ENCODE assay signal across 34 cellular contexts in the genomic region with DNA sequence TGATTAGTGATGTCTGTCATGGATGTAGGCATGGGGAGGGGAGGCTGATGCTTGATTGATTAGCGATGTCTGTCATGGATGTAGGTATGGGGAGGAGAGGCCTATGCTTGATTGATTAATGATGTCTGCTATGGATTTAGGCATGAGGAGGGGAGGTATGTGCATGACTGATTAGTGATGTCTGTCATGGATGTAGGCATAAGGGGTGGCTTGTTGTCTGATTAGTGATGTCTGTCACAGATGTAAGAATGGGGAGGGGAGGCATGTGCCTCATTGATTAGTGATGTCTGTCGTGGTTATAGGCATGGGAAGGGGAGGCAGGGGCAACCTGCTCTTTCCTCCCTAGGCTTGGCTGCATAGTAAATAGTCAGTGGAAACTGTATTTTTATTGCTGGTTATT.
"Had no signal": no experiment of that assay in that cellular context is flagged by ENCODE, and none has a peak within 500 bp of the region (broad histone marks: within the 10 kb centered on the region; RNA-seq: fewer than 3 reads in every experiment).

No MANE protein-coding gene starts in this region.

- H3K4me3 Mint-ChIP-seq: immature natural killer cell; memory B cell; mesothelial cell of epicardium; naive B cell; natural killer cell treated with Interleukin-12 subunit alpha and Interleukin-12 subunit beta and Interleukin-15 and Interleukin-18, amount 100 ng/mL, for 72 hours; stimulated activated naive CD8-positive, alpha-beta T cell treated with anti-CD3 and anti-CD28 coated beads, Interleukin-15, amount 100 ng/mL, for 72 hours had no signal

- H3K4me1 Mint-ChIP-seq: immature natural killer cell; memory B cell; naive B cell; stimulated activated naive CD8-positive, alpha-beta T cell treated with anti-CD3 and anti-CD28 coated beads, Interleukin-15, amount 100 ng/mL, for 72 hours had no signal

- H3K9me3 ChIP-seq: esophagus muscularis mucosa, gastroesophageal sphincter, heart left ventricle, mucosa of descending colon, suprapubic skin, transverse colon, upper lobe of right lung, uterus had no signal

- H3K9ac ChIP-seq: neural progenitor cell, parathyroid adenoma had no signal

- H3K4me2 ChIP-seq: hepatocyte, smooth muscle cell had no signal

- ATAC-seq: foreskin keratinocyte; gastroesophageal sphincter; heart left ventricle; left colon; mucosa of descending colon; natural killer cell treated with Interleukin-12 subunit alpha and Interleukin-12 subunit beta and Interleukin-15 and Interleukin-18, amount 100 ng/mL, for 72 hours; sciatic nerve; stimulated activated naive CD8-positive, alpha-beta T cell treated with anti-CD3 and anti-CD28 coated beads, Interleukin-15, amount 100 ng/mL, for 72 hours had no signal

- H3K27ac Mint-ChIP-seq: immature natural killer cell; memory B cell; natural killer cell treated with Interleukin-12 subunit alpha and Interleukin-12 subunit beta and Interleukin-15 and Interleukin-18, amount 100 ng/mL, for 72 hours; neural progenitor cell; progenitor cell of endocrine pancreas; stimulated activated naive CD8-positive, alpha-beta T cell treated with anti-CD3 and anti-CD28 coated beads, Interleukin-15, amount 100 ng/mL, for 72 hours had no signal

- DNase-seq: dermis blood vessel endothelial cell; effector memory CD4-positive, alpha-beta T cell; foreskin keratinocyte; immature natural killer cell; islet precursor cell; kidney glomerular epithelial cell; left colon; mucosa of descending colon; naive B cell; stimulated activated CD4-positive, alpha-beta T cell treated with anti-CD3 and anti-CD28 coated beads, Interleukin-12 subunit alpha, Interleukin-12 subunit beta, amount 100 ng/mL, for 4 hours; stimulated activated CD4-positive, alpha-beta T cell treated with anti-CD3 and anti-CD28 coated beads, Interleukin-1b, Interleukin-23, amount 100 ng/mL, for 48 hours; stimulated activated CD4-positive, alpha-beta T cell treated with anti-CD3 and anti-CD28 coated beads, Interleukin-4, amount 100 ng/mL, for 1 hour; stimulated activated CD8-positive, alpha-beta memory T cell treated with anti-CD3 and anti-CD28 coated beads, Interleukin-4, amount 100 ng/mL, for 48 hours; stimulated activated naive CD4-positive, alpha-beta T cell; stimulated activated naive CD8-positive, alpha-beta T cell treated with anti-CD3 and anti-CD28 coated beads, Interleukin-15, amount 100 ng/mL, for 72 hours; transverse colon; upper lobe of right lung; uterus had no signal

- H3K27me3 Mint-ChIP-seq: progenitor cell of endocrine pancreas; stimulated activated naive CD8-positive, alpha-beta T cell treated with anti-CD3 and anti-CD28 coated beads, Interleukin-15, amount 100 ng/mL, for 72 hours had no signal

- H3K4me3 ChIP-seq: coronary artery, esophagus muscularis mucosa, gastroesophageal sphincter, heart left ventricle, hepatocyte, lung, mucosa of descending colon, neural progenitor cell, smooth muscle cell, suprapubic skin, transverse colon, upper lobe of right lung, uterus had no signal

- FAIRE-seq: endothelial cell of umbilical vein had no signal

- H2AFZ ChIP-seq: hepatocyte, neural progenitor cell, parathyroid adenoma had no signal

- H3K4me1 ChIP-seq: esophagus muscularis mucosa, foreskin keratinocyte, gastroesophageal sphincter, parathyroid adenoma, suprapubic skin, transverse colon, upper lobe of right lung, uterus had no signal

- H3K36me3 Mint-ChIP-seq: immature natural killer cell; mesothelial cell of epicardium; natural killer cell treated with Interleukin-12 subunit alpha and Interleukin-12 subunit beta and Interleukin-15 and Interleukin-18, amount 100 ng/mL, for 72 hours; neural progenitor cell had no signal

- H3K79me2 ChIP-seq: hepatocyte, parathyroid adenoma had no signal

- H3K27ac ChIP-seq: coronary artery, esophagus muscularis mucosa, foreskin keratinocyte, gastroesophageal sphincter, heart left ventricle, hepatocyte, neural progenitor cell, parathyroid adenoma, suprapubic skin, transverse colon, upper lobe of right lung, uterus had no signal

- H3K27me3 ChIP-seq: esophagus muscularis mucosa, foreskin keratinocyte, gastroesophageal sphincter, hepatocyte, neural progenitor cell, suprapubic skin, transverse colon, upper lobe of right lung, uterus had no signal

- H3K36me3 ChIP-seq: esophagus muscularis mucosa, gastroesophageal sphincter, heart left ventricle, neural progenitor cell, suprapubic skin, transverse colon, upper lobe of right lung, uterus had no signal
